1 cellular context compared by ENCODE assay signal in genomic region chr12:49288412-49288853, GRCh38.
TF ChIP-seq lines count a peak whose summit lies in the region.

No MANE protein-coding gene starts in this region.

TF ChIP-seq in HepG2, 621 proteins besides CTCF, POLR2A, EP300 and RAD21:
- TF ChIP-seq SCMH1 (CRISPR knock-in tag; IDR thresholded peaks at IDR 0.05; ENCODE audit: borderline replicate concordance) (no peak), KDM1A (CRISPR knock-in tag; IDR thresholded peaks at IDR 0.05) (0 out of 2 replicates have a peak, but pooled peaks have one; percentile 52), FOXA3 (CRISPR knock-in tag; IDR thresholded peaks at IDR 0.05) (0 out of 2 replicates have a peak, but pooled peaks have one; percentile 8), HINFP (CRISPR knock-in tag; IDR thresholded peaks at IDR 0.05; ENCODE audit: low read depth) (no peak), CREM (IDR thresholded peaks at IDR 0.05) (peak; percentile 51; the same call in 1 of the 2 replicates), CREM (CRISPR knock-in tag; IDR thresholded peaks at IDR 0.05) (no peak), MAFF (IDR thresholded peaks at IDR 0.05; ENCODE audit: low read depth, low read length) (0 out of 2 replicates have a peak, but pooled peaks have one; percentile 10), ZNF768 (CRISPR knock-in tag; IDR thresholded peaks at IDR 0.05) (peak; percentile 92; the same call in 1 of the 2 replicates), NR1H2 (CRISPR knock-in tag; IDR thresholded peaks at IDR 0.05; ENCODE audit: borderline replicate concordance, low read depth) (no peak), ZNF678 (CRISPR knock-in tag; IDR thresholded peaks at IDR 0.05) (no peak), SMC3 (IDR thresholded peaks at IDR 0.05; ENCODE audit: low read length) (peak; percentile 32; the same call in 1 of the 2 replicates), STAG1 (CRISPR knock-in tag; IDR thresholded peaks at IDR 0.05) (peak; percentile 71), CREB1 (IDR thresholded peaks at IDR 0.05) (peak; percentile 61), CREB1 (CRISPR knock-in tag; IDR thresholded peaks at IDR 0.05) (peak; percentile 82; the same call in 1 of the 2 replicates), LCORL (IDR thresholded peaks at IDR 0.05) (no peak), LCORL (CRISPR knock-in tag; IDR thresholded peaks at IDR 0.05) (0 out of 2 replicates have a peak, but pooled peaks have one; percentile 27), ZMYM3 (CRISPR knock-in tag; IDR thresholded peaks at IDR 0.05) (peak; percentile 67; the same call in 1 of the 2 replicates), KLF9 (CRISPR knock-in tag; IDR thresholded peaks at IDR 0.05; ENCODE audit: low read depth) (no peak), ATF1 (CRISPR knock-in tag; IDR thresholded peaks at IDR 0.05) (0 out of 2 replicates have a peak, but pooled peaks have one; percentile 48)
TF ChIP-seq in HepG2: peak in this region for 11.
